In the genomic region with DNA sequence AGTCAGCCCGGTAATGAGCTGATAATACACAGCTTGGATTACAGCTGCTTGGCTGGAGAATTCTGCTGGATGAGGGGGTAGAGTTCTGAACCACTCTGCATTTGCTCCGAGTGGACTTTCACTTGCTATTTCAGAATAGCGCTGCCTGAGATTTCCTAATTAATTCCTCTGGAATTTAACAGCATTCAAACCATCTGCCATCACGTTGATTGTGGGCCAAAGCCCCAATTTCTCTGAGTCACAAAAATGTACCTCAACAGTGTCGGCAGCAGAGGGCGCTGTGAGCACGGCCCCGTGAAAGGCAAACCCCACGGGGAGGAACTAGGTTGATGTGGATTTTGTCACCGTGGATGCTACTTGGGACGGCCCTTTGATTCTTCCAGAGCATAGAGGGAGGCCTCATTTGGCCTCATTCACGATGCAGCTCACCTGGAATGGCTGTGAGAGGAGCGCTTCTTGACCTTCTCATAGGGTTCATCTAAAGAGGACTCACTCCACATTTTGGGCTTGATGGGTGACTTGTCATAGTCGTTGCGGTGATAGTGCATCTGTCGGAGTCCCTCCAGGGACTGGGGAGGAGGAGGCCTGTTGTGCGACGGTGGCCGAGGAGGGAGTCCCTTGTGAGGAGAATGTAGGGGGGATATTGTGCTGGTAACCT, we compare ENCODE assay signal across 8 cellular contexts.
A peak's percentile ranks its signal among the peaks of the same experiment; 100 is the strongest.
DNase-seq lines count a peak whose midpoint lies in the region; ATAC-seq, FAIRE-seq and TF ChIP-seq lines count a peak whose summit lies in the region.

No MANE protein-coding gene starts in this region.

- H3K27ac ChIP-seq in tibial artery, result peak overlapping the region in 1 of 2 donors; percentile 45

- FAIRE-seq in D721Med (lab: Jason Lieb, UNC), result no peak

- no peak overlapping the region for H3K4me3 ChIP-seq in tibial artery

- peak; percentile 66 for DNase-seq in D721Med (ENCODE audit: insufficient read length, low spot score)
- DNase-seq in SKM-1 (lab: John Stamatoyannopoulos, UW; ENCODE audit: unreplicated experiment), result peak; percentile 1
- peak; percentile 63 for DNase-seq in activated naive CD8-positive, alpha-beta T cell treated with anti-CD3 and anti-CD28 coated beads for 36 hours
- peak; percentile 46 to 89 (median 78) for DNase-seq in head of caudate nucleus
- peak; percentile 67 to 96 (median 83) for DNase-seq in posterior cingulate gyrus
- peak; percentile 55 to 80 for DNase-seq in tibial artery

- no peaks in the 10 kb centered on the region for H3K27me3 Mint-ChIP-seq in activated naive CD8-positive, alpha-beta T cell treated with anti-CD3 and anti-CD28 coated beads for 36 hours

- peaks cover 19 to 74% (median 38%) of the 10 kb centered on the region in 3 donors for H3K36me3 ChIP-seq in tibial artery

- H3K4me1 ChIP-seq in tibial artery, result peaks cover 0 to 12% (median 0%) of the 10 kb centered on the region in 4 donors

- no peak overlapping the region for H3K4me3 Mint-ChIP-seq in activated naive CD8-positive, alpha-beta T cell treated with anti-CD3 and anti-CD28 coated beads for 36 hours

- intact Hi-C loops in head of caudate nucleus (cut with DNase I), result loop anchor here (5.0 kb wide), 1 partner anchor 117 kb away; no protein-coding TSS in a partner anchor
- intact Hi-C loops in posterior cingulate gyrus (cut with DNase I), result loop anchor here (1.0 kb wide), 1 partner anchor 118 kb away; no protein-coding TSS in a partner anchor
- intact Hi-C loops in tibial artery (cut with DNase I; ENCODE audit: low total_unique reads), result loop anchor here (2.0 to 10.0 kb wide), 2 partner anchors 119 to 435 kb away; no protein-coding TSS in a partner anchor

- ATAC-seq in HG03280 (IDR thresholded peaks at IDR 0.05; ENCODE audit: unreplicated experiment), result peak; percentile 51
- no peak for ATAC-seq in HG02870 (IDR thresholded peaks at IDR 0.05; ENCODE audit: unreplicated experiment)

- H3K27me3 ChIP-seq in tibial artery, result no peaks in the 10 kb centered on the region

- TF ChIP-seq CTCF in D721Med (IDR thresholded peaks at IDR 0.05; ENCODE audit: insufficient read depth, missing control alignments) (peak; percentile 90), tibial artery (IDR thresholded peaks at IDR 0.05) (peak; percentile 89 to 92)

- no peak overlapping the region for H3K27ac Mint-ChIP-seq in activated naive CD8-positive, alpha-beta T cell treated with anti-CD3 and anti-CD28 coated beads for 36 hours

- H3K4me1 Mint-ChIP-seq in activated naive CD8-positive, alpha-beta T cell treated with anti-CD3 and anti-CD28 coated beads for 36 hours, result peaks cover 19% of the 10 kb centered on the region

- H3K9me3 ChIP-seq in tibial artery, result no peaks in the 10 kb centered on the region

- no peaks in the 10 kb centered on the region for H3K36me3 Mint-ChIP-seq in activated naive CD8-positive, alpha-beta T cell treated with anti-CD3 and anti-CD28 coated beads for 36 hours

- H3K9me3 Mint-ChIP-seq in activated naive CD8-positive, alpha-beta T cell treated with anti-CD3 and anti-CD28 coated beads for 36 hours, result no peaks in the 10 kb centered on the region

Comparison
In these comparisons a context has a peak if more than half of its experiments do, and no peak if none do; other contexts are left out.
1. DNase-seq: peak in every context shown above with its lines; median percentile 83 in posterior cingulate gyrus; 78 in head of caudate nucleus; 68 in tibial artery; 66 in D721Med; 63 in activated naive CD8-positive, alpha-beta T cell treated with anti-CD3 and anti-CD28 coated beads for 36 hours; 1 in SKM-1.